10 cellular contexts compared by ENCODE assay signal in the genomic region with DNA sequence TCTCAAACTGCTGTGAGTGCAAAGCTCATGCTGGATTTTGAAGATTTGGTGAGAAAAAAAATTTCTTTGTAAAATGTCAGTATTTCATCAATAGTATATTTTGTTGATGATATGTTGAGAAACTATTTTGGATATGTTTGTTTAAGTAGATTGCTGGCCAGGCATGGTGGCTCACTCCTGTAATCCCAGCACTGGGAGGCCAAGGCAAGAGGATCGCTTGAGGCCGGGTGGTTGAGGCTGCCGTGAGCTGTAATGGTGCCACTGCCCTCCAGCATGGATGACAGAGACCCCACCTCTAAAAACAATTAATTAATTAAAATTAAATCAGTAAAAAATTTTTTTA. TPM values are rescaled to one million over a fixed set of nuclear protein-coding genes. Genes with fewer than 3 reads are reported as not detected.
DNase-seq lines count a peak whose midpoint lies in the region; ATAC-seq and TF ChIP-seq lines count a peak whose summit lies in the region.
"Had no signal": no experiment of that assay in that cellular context is flagged by ENCODE, and none has a peak within 500 bp of the region (broad histone marks: within the 10 kb centered on the region; RNA-seq: fewer than 3 reads in every experiment).

No MANE protein-coding gene starts in this region.

- no peaks in the 10 kb centered on the region for H3K27me3 ChIP-seq in GM23248 (replicated peaks; ENCODE audit: insufficient read depth)
- H3K27me3 ChIP-seq in hepatocyte, result no peaks in the 10 kb centered on the region
- peaks cover 0 to 22% (median 4%) of the 10 kb centered on the region in 3 donors for H3K27me3 ChIP-seq in skeletal muscle tissue (ENCODE audit: control insufficient read depth in 3 of 3, insufficient read depth in 3 of 3, low read length in 3 of 3)
- H3K27me3 ChIP-seq: cardiac muscle cell had no signal

- H4K20me1 ChIP-seq in GM23248 (ENCODE audit: insufficient read depth), result no peaks in the 10 kb centered on the region
- H4K20me1 ChIP-seq in hepatocyte (ENCODE audit: insufficient read depth, poor library complexity, severe bottlenecking), result no peaks in the 10 kb centered on the region

- H3K4me3 Mint-ChIP-seq in activated CD4-positive, alpha-beta memory T cell treated with anti-CD3 and anti-CD28 coated beads, Interleukin-2, amount 10 ng/mL, durations not matched to agents 7 days and 5 days, result peak overlapping the region; percentile 32

- H3K9me2 ChIP-seq in GM23248 (ENCODE audit: insufficient read depth), result no peaks in the 10 kb centered on the region
- no peaks in the 10 kb centered on the region for H3K9me2 ChIP-seq in hepatocyte (replicated peaks; ENCODE audit: insufficient read depth)

- H3K36me3 ChIP-seq in GM23248 (ENCODE audit: low read depth), result no peaks in the 10 kb centered on the region
- no peaks in the 10 kb centered on the region for H3K36me3 ChIP-seq in hepatocyte (replicated peaks; ENCODE audit: insufficient read depth, low read depth)
- no peaks in the 10 kb centered on the region for H3K36me3 ChIP-seq in skeletal muscle tissue (ENCODE audit: control insufficient read depth in 3 of 3, insufficient read depth in 3 of 3, low read length in 3 of 3)
- H3K36me3 ChIP-seq: cardiac muscle cell had no signal

- DNase-seq in GM23248, result no peak
- no peak for DNase-seq in activated CD4-positive, alpha-beta memory T cell treated with anti-CD3 and anti-CD28 coated beads, Interleukin-2, amount 10 ng/mL, durations not matched to agents 7 days and 5 days
- DNase-seq in hepatocyte (ENCODE audit: low spot score), result no peak
- no peak for DNase-seq in NCI-H146 treated with DMSO at 0.1 percent for 48 hours (lab: John Stamatoyannopoulos, UW; ENCODE audit: unreplicated experiment)
- DNase-seq in GM19240 (ENCODE audit: insufficient read length, low spot score), result no peak
- DNase-seq in G401 (ENCODE audit: low spot score), result no peak
- DNase-seq: NCI-H510A treated with DMSO at 0.1 percent for 48 hours had no signal

- POLR2A ChIA-PET in activated CD4-positive, alpha-beta memory T cell treated with anti-CD3 and anti-CD28 coated beads, Interleukin-2, amount 10 ng/mL, durations not matched to agents 7 days and 5 days (lab: Charles Lee), result interaction anchor here (0.7 to 1.9 kb wide), 6 partner anchors 12 to 120 kb away, joined by 3 to 20 read pairs (median 6); partner anchors contain the start of genes BET1L, IFITM1 and RIC8A

- ATAC-seq in HG02884 (IDR thresholded peaks at IDR 0.05; ENCODE audit: unreplicated experiment), result no peak

- peaks cover 67% of the 10 kb centered on the region for H3K4me1 Mint-ChIP-seq in activated CD4-positive, alpha-beta memory T cell treated with anti-CD3 and anti-CD28 coated beads, Interleukin-2, amount 10 ng/mL, durations not matched to agents 7 days and 5 days

- H3K4me2 ChIP-seq in GM23248 (ENCODE audit: unreplicated experiment) (no peak overlapping the region), hepatocyte (peak overlapping the region; percentile 53)

- CTCF ChIA-PET in activated CD4-positive, alpha-beta memory T cell treated with anti-CD3 and anti-CD28 coated beads, Interleukin-2, amount 10 ng/mL, durations not matched to agents 7 days and 5 days (lab: Charles Lee), result interaction anchor here (0.5 to 1.7 kb wide), 5 partner anchors 16 to 421 kb away, joined by 3 to 6 read pairs (median 4); no protein-coding TSS in a partner anchor

- no peaks in the 10 kb centered on the region for H3K79me2 ChIP-seq in GM23248 (ENCODE audit: insufficient read depth)
- no peaks in the 10 kb centered on the region for H3K79me2 ChIP-seq in hepatocyte

- no peak for TF ChIP-seq CTCF in hepatocyte (IDR thresholded peaks at IDR 0.05; ENCODE audit: poor library complexity)

- H3F3A ChIP-seq in GM23248 (ENCODE audit: insufficient read depth), result no peaks in the 10 kb centered on the region

- WGBS in GM23248 (ENCODE audit: low coverage in 1 of 2, low lambda C conversion rate in 2 of 2, missing lambda C conversion rate in 2 of 2), 2 experiments, result 97 to 99% methylated on average over 3 of the region's 3 CpGs
- WGBS in hepatocyte (ENCODE audit: low lambda C conversion rate, missing lambda C conversion rate), result 100% methylated on average over 3 of the region's 3 CpGs

- peaks cover 2% of the 10 kb centered on the region for H3K27me3 Mint-ChIP-seq in activated CD4-positive, alpha-beta memory T cell treated with anti-CD3 and anti-CD28 coated beads, Interleukin-2, amount 10 ng/mL, durations not matched to agents 7 days and 5 days

- in situ Hi-C loops in GM23248 (cut with MboI) (no loop called here), G401 (cut with HindIII; ENCODE audit: low sequenced_read_pairs) (no loop called here)

- H3K4me3 ChIP-seq in GM23248 (no peak overlapping the region), hepatocyte (no peak overlapping the region), skeletal muscle tissue (ENCODE audit: low read length in 3 of 3) (peak overlapping the region in 2 of 3 donors; percentile 29 to 30)
- H3K4me3 ChIP-seq: cardiac muscle cell had no signal

- H3K9me3 ChIP-seq in GM23248 (ENCODE audit: low read depth) (no peaks in the 10 kb centered on the region), hepatocyte (ENCODE audit: low read depth) (no peaks in the 10 kb centered on the region), skeletal muscle tissue (ENCODE audit: control insufficient read depth in 3 of 3, low read length in 3 of 3) (no peaks in the 10 kb centered on the region)

- peak overlapping the region; percentile 71 for H3K27ac Mint-ChIP-seq in activated CD4-positive, alpha-beta memory T cell treated with anti-CD3 and anti-CD28 coated beads, Interleukin-2, amount 10 ng/mL, durations not matched to agents 7 days and 5 days

- H3K4me1 ChIP-seq in GM23248 (ENCODE audit: insufficient read depth), result peaks cover 9% of the 10 kb centered on the region; the same call in 1 of the 2 replicates
- H3K4me1 ChIP-seq in hepatocyte (ENCODE audit: insufficient read depth), result peaks cover 26% of the 10 kb centered on the region
- peaks cover 21 to 29% (median 29%) of the 10 kb centered on the region in 3 donors for H3K4me1 ChIP-seq in skeletal muscle tissue (ENCODE audit: control insufficient read depth in 3 of 3, insufficient read depth in 3 of 3, low read length in 3 of 3)

- no peak overlapping the region for H3K9ac ChIP-seq in GM23248
- H3K9ac ChIP-seq in skeletal muscle tissue (ENCODE audit: low read depth in 1 of 3, low read length in 3 of 3), result peak overlapping the region; percentile 39 to 57 (median 54)

- H3K27ac ChIP-seq in GM23248 (no peak overlapping the region), hepatocyte (peak overlapping the region; percentile 86), skeletal muscle tissue (ENCODE audit: low read depth, low read length) (peak overlapping the region; percentile 88)

- no peaks in the 10 kb centered on the region for H3K36me3 Mint-ChIP-seq in activated CD4-positive, alpha-beta memory T cell treated with anti-CD3 and anti-CD28 coated beads, Interleukin-2, amount 10 ng/mL, durations not matched to agents 7 days and 5 days (ENCODE audit: low read depth)

- no peaks in the 10 kb centered on the region for H3K9me3 Mint-ChIP-seq in activated CD4-positive, alpha-beta memory T cell treated with anti-CD3 and anti-CD28 coated beads, Interleukin-2, amount 10 ng/mL, durations not matched to agents 7 days and 5 days

- H2AFZ ChIP-seq in GM23248, result 0 out of 2 replicates have a peak overlapping the region, but pooled peaks have one; percentile 28
- H2AFZ ChIP-seq in hepatocyte, result no peak overlapping the region

RNA-seq across cellular contexts. Expression of gene IFITM3, which starts 6.9 kb away (rescaled TPM):
- 62.5 and 158 TPM in 2 replicates for total RNA-seq in GM23248 (2014; rRNA removed; shearing (Covaris generic))
- polyA plus RNA-seq in GM23248 (2016; fragmentation: Nextera tagmentation; extraction: Ambion mirVana) (1,892 and 1,917 TPM in 2 replicates), hepatocyte (2,035 and 2,121 TPM in 2 replicates)
- total RNA-seq in activated CD4-positive, alpha-beta memory T cell treated with anti-CD3 and anti-CD28 coated beads, Interleukin-2, amount 10 ng/mL, durations not matched to agents 7 days and 5 days, result 10 to 100 TPM; 52.3 to 58.8 TPM
- total RNA-seq in hepatocyte (166 and 182 TPM in 2 replicates), skeletal muscle tissue (15.7 TPM)
- 36.2 and 45.8 TPM in 2 replicates for total RNA-seq in G401 (2014; rRNA removed; shearing (Covaris generic))

RNA-seq across cellular contexts. Expression of gene IFITM1, which starts 13.7 kb away (rescaled TPM):
- total RNA-seq in GM23248 (2014; rRNA removed; shearing (Covaris generic)), result 72.7 and 77.3 TPM in 2 replicates
- 180 and 187 TPM in 2 replicates for polyA plus RNA-seq in GM23248 (2016; fragmentation: Nextera tagmentation; extraction: Ambion mirVana)
- total RNA-seq in activated CD4-positive, alpha-beta memory T cell treated with anti-CD3 and anti-CD28 coated beads, Interleukin-2, amount 10 ng/mL, durations not matched to agents 7 days and 5 days, result 1,000 to 10,000 TPM; 1,010 to 1,055 TPM
- 98.0 and 98.9 TPM in 2 replicates for total RNA-seq in hepatocyte
- 159 and 201 TPM in 2 replicates for polyA plus RNA-seq in hepatocyte
- 13.0 TPM for total RNA-seq in skeletal muscle tissue
- total RNA-seq in G401 (2014; rRNA removed; shearing (Covaris generic)), result 76.4 and 108 TPM in 2 replicates

RNA-seq across cellular contexts. Expression of gene IFITM2, which starts 19.9 kb away (rescaled TPM):
- 75.2 and 104 TPM in 2 replicates for total RNA-seq in GM23248 (2014; rRNA removed; shearing (Covaris generic))
- polyA plus RNA-seq in GM23248 (2016; fragmentation: Nextera tagmentation; extraction: Ambion mirVana), result 1,025 and 1,029 TPM in 2 replicates
- total RNA-seq in activated CD4-positive, alpha-beta memory T cell treated with anti-CD3 and anti-CD28 coated beads, Interleukin-2, amount 10 ng/mL, durations not matched to agents 7 days and 5 days, result 1,000 to 10,000 TPM; 1,637 to 1,643 TPM
- 59.2 and 74.6 TPM in 2 replicates for total RNA-seq in hepatocyte
- 504 and 535 TPM in 2 replicates for polyA plus RNA-seq in hepatocyte
- 6.3 TPM for total RNA-seq in skeletal muscle tissue
- 7.8 and 31.3 TPM in 2 replicates for total RNA-seq in G401 (2014; rRNA removed; shearing (Covaris generic))

RNA-seq across cellular contexts. Expression of gene IFITM5, which starts 28.2 kb away (rescaled TPM):
- not detected in 2 replicates for total RNA-seq in GM23248 (2014; rRNA removed; shearing (Covaris generic))
- polyA plus RNA-seq in GM23248 (2016; fragmentation: Nextera tagmentation; extraction: Ambion mirVana) (not detected in 2 replicates), hepatocyte (0.36 TPM in 1 of 2 replicates, not detected in the other)
- not detected for total RNA-seq in activated CD4-positive, alpha-beta memory T cell treated with anti-CD3 and anti-CD28 coated beads, Interleukin-2, amount 10 ng/mL, durations not matched to agents 7 days and 5 days
- total RNA-seq in hepatocyte (not detected in 2 replicates), skeletal muscle tissue (not detected)
- total RNA-seq in G401 (2014; rRNA removed; shearing (Covaris generic)), result not detected in 2 replicates
- total RNA-seq: cardiac muscle cell had no signal
- polyA plus RNA-seq: cardiac muscle cell had no signal

RNA-seq across cellular contexts. Expression of gene PGGHG, which starts 38.6 kb away (rescaled TPM):
- total RNA-seq in GM23248 (2014; rRNA removed; shearing (Covaris generic)), result 14.2 and 23.1 TPM in 2 replicates
- polyA plus RNA-seq in GM23248 (2016; fragmentation: Nextera tagmentation; extraction: Ambion mirVana), result 4.4 and 4.6 TPM in 2 replicates
- 100 to 1,000 TPM; 113 to 117 TPM for total RNA-seq in activated CD4-positive, alpha-beta memory T cell treated with anti-CD3 and anti-CD28 coated beads, Interleukin-2, amount 10 ng/mL, durations not matched to agents 7 days and 5 days
- 12.0 and 19.2 TPM in 2 replicates for total RNA-seq in hepatocyte
- 27.9 and 44.0 TPM in 2 replicates for polyA plus RNA-seq in hepatocyte
- 2.6 TPM for total RNA-seq in skeletal muscle tissue
- 18.8 and 20.4 TPM in 2 replicates for total RNA-seq in G401 (2014; rRNA removed; shearing (Covaris generic))

Comparison
In these comparisons a context has a peak if more than half of its experiments do, and no peak if none do; other contexts are left out.
1. H3K4me3 ChIP-seq: peak in skeletal muscle tissue (2 of 3); none in GM23248 (single experiment) and hepatocyte (single experiment).
2. RNA of gene IFITM2, which starts 19.9 kb away (total RNA-seq): 1,637 to 1,643 TPM in activated CD4-positive, alpha-beta memory T cell treated with anti-CD3 and anti-CD28 coated beads, Interleukin-2, amount 10 ng/mL, durations not matched to agents 7 days and 5 days; 75.2 to 104 TPM in GM23248, 59.2 to 74.6 TPM in hepatocyte, 7.8 to 31.3 TPM in G401 and 6.3 TPM in skeletal muscle tissue (single experiment); every median in the first group is over 10 times any median in the second.